In the genomic region with DNA sequence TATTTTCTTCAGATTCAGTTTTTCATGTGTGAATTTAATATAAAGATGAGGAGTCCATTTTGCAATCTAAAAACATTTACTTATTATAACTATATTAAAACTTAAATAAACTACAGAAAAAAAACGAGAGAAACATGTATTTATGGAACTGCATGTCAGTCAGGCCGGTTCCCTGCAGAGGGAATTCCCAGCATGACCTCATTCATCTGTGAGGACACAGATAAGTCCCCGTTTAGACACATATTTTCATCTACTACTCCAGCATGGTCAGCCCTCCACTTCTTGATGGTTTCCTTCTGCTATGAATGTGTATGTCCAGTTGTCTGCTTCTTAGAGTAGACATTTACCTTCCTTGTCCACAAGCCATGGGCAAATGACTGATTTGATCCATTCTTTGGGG, we compare ENCODE assay signal across 19 cellular contexts.
A peak's percentile ranks its signal among the peaks of the same experiment; 100 is the strongest.
DNase-seq lines count a peak whose midpoint lies in the region; ATAC-seq and TF ChIP-seq lines count a peak whose summit lies in the region.
"Had no signal": no experiment of that assay in that cellular context is flagged by ENCODE, and none has a peak within 500 bp of the region (broad histone marks: within the 10 kb centered on the region; RNA-seq: fewer than 3 reads in every experiment).

No MANE protein-coding gene starts in this region.

- no peaks in the 10 kb centered on the region for H3K27me3 Mint-ChIP-seq in WTC11 (ENCODE audit: low read depth)
- H3K27me3 Mint-ChIP-seq: B cell; CD4-positive, CD25-positive, alpha-beta regulatory T cell had no signal

- no peak overlapping the region for H3K9ac ChIP-seq in SK-N-SH
- H3K9ac ChIP-seq: GM23248 had no signal

- no peaks in the 10 kb centered on the region for H3K9me3 ChIP-seq in SK-N-SH
- no peaks in the 10 kb centered on the region for H3K9me3 ChIP-seq in tibial nerve

- DNase-seq in SK-N-SH (no peak), WTC11 (ENCODE audit: low spot score) (no peak), fibroblast of pulmonary artery (ENCODE audit: low read depth) (peak; percentile 31), DMS 273 (lab: John Stamatoyannopoulos, UW; ENCODE audit: unreplicated experiment) (no peak), tibial nerve (ENCODE audit: low spot score in 2 of 2) (no peak)
- DNase-seq in stimulated activated CD4-positive, alpha-beta T cell treated with anti-CD3 and anti-CD28 coated beads, Interleukin-4, amount 100 ng/mL, for 24 hours = no peak
- DNase-seq in activated CD4-positive, alpha-beta T cell treated with anti-CD3 and anti-CD28 coated beads, Interleukin-2, amount 50 U/mL, for 4 hours = no peak
- DNase-seq: 8988T; CD4-positive, CD25-positive, alpha-beta regulatory T cell; GM23248; HCEC 1CT; KBM-7; NCI-H1105 treated with DMSO at 0.1 percent for 48 hours; NCI-H1694 treated with DMSO at 0.1 percent for 48 hours; NCI-H510A; NCI-H748 treated with DMSO at 0.1 percent for 48 hours; SHP77 treated with DMSO at 0.1 percent for 48 hours had no signal

- no peaks in the 10 kb centered on the region for H3K9me3 Mint-ChIP-seq in WTC11

- no peaks in the 10 kb centered on the region for H3K4me1 ChIP-seq in SK-N-SH (ENCODE audit: control insufficient read depth in 1 of 2, insufficient read depth in 2 of 2, low read depth in 1 of 2, low read length in 1 of 2)
- H3K4me1 ChIP-seq in tibial nerve = no peaks in the 10 kb centered on the region

- no peak overlapping the region for H3K4me2 ChIP-seq in SK-N-SH

- TF ChIP-seq EP300 in SK-N-SH (IDR thresholded peaks at IDR 0.05; ENCODE audit: borderline replicate concordance in 1 of 2, low read depth in 1 of 2, low read length in 1 of 2) (no peak), tibial nerve (IDR thresholded peaks at IDR 0.05) (no peak)

- TF ChIP-seq RAD21 in SK-N-SH (IDR thresholded peaks at IDR 0.05; ENCODE audit: low read length) = no peak

- no peaks in the 10 kb centered on the region for H3K36me3 Mint-ChIP-seq in WTC11
- H3K36me3 Mint-ChIP-seq: CD4-positive, CD25-positive, alpha-beta regulatory T cell had no signal

- H3K36me3 ChIP-seq in SK-N-SH (replicated peaks in 1 of 2; ENCODE audit: control insufficient read depth in 1 of 2, insufficient read depth in 2 of 2, low read length in 1 of 2) (no peaks in the 10 kb centered on the region), tibial nerve (no peaks in the 10 kb centered on the region)

- no peak for ATAC-seq in SK-N-SH treated with all-trans-retinoic acid at 6 μM for 48 hours
- no peak for ATAC-seq in WTC11

- H3K4me1 Mint-ChIP-seq in WTC11 = peaks cover 2% of the 10 kb centered on the region; the same call in 1 of the 2 replicates
- H3K4me1 Mint-ChIP-seq: B cell had no signal

- no peaks in the 10 kb centered on the region for H4K20me1 ChIP-seq in SK-N-SH (ENCODE audit: insufficient read depth)

- no peaks in the 10 kb centered on the region for H3F3A ChIP-seq in SK-N-SH (replicated peaks; ENCODE audit: insufficient read depth)

- no peaks in the 10 kb centered on the region for H3K79me2 ChIP-seq in SK-N-SH (ENCODE audit: insufficient read depth)

- POLR2A ChIA-PET in SK-N-SH (lab: Yijun Ruan, JAX) (no interaction called here), WTC11 (lab: Charles Lee) (no interaction called here)

- 59% methylated on average over 3 of the region's 3 CpGs for WGBS in SK-N-SH (ENCODE audit: low lambda C conversion rate)
- 67 to 76% methylated on average over 3 of the region's 3 CpGs for WGBS in tibial nerve, 2 donors

- TF ChIP-seq POLR2A in tibial nerve (IDR thresholded peaks at IDR 0.05) = no peak

- 0 out of 2 replicates have a peak overlapping the region, but pooled peaks have one; percentile 46 for H3K27ac Mint-ChIP-seq in WTC11
- H3K27ac Mint-ChIP-seq: B cell; CD4-positive, CD25-positive, alpha-beta regulatory T cell had no signal

- H3K27me3 ChIP-seq in SK-N-SH (ENCODE audit: insufficient read depth) (no peaks in the 10 kb centered on the region), tibial nerve (no peaks in the 10 kb centered on the region)

- H3K4me3 ChIP-seq in SK-N-SH (ENCODE audit: low read depth in 2 of 2, low read length in 1 of 2) = no peak overlapping the region
- H3K4me3 ChIP-seq in fibroblast of pulmonary artery (replicated peaks; ENCODE audit: low read depth, low read length) = no peak overlapping the region
- H3K4me3 ChIP-seq in tibial nerve = no peak overlapping the region
- H3K4me3 ChIP-seq: GM23248 had no signal

- H3K4me3 Mint-ChIP-seq in WTC11 = no peak overlapping the region
- H3K4me3 Mint-ChIP-seq: B cell; CD4-positive, CD25-positive, alpha-beta regulatory T cell had no signal

- H3K9me2 ChIP-seq in SK-N-SH = no peaks in the 10 kb centered on the region; the same call in 1 of the 2 replicates

- H3K27ac ChIP-seq in SK-N-SH (ENCODE audit: low read depth in 2 of 2, low read length in 1 of 2) (no peak overlapping the region), tibial nerve (no peak overlapping the region)
- H3K27ac ChIP-seq: GM23248 had no signal

- no peak for TF ChIP-seq CTCF in SK-N-SH (IDR thresholded peaks at IDR 0.05)
- no peak for TF ChIP-seq CTCF in WTC11 (IDR thresholded peaks at IDR 0.05)
- no peak for TF ChIP-seq CTCF in fibroblast of pulmonary artery (IDR thresholded peaks at IDR 0.05; ENCODE audit: low read length, missing control alignments)
- no peak for TF ChIP-seq CTCF in tibial nerve (IDR thresholded peaks at IDR 0.05)

- H2AFZ ChIP-seq in SK-N-SH (ENCODE audit: low read depth) = 0 out of 2 replicates have a peak overlapping the region, but pooled peaks have one; percentile 21
- H2AFZ ChIP-seq: GM23248 had no signal

- CTCF ChIA-PET in SK-N-SH (lab: Yijun Ruan, JAX) (interaction anchor here (0.6 kb wide), 1 partner anchor 11 kb away, joined by 3 read pairs; no protein-coding TSS in a partner anchor), WTC11 (lab: Charles Lee) (no interaction called here)

TF ChIP-seq in SK-N-SH, 30 proteins besides CTCF, POLR2A, EP300 and RAD21 (continues in another document):
- TF ChIP-seq RXRA (IDR thresholded peaks at IDR 0.05; ENCODE audit: borderline replicate concordance, low read depth) (no peak), TAF1 (IDR thresholded peaks at IDR 0.05; ENCODE audit: borderline replicate concordance, low read depth, low read length) (no peak), TCF12 (IDR thresholded peaks at IDR 0.05) (no peak), ELF1 (IDR thresholded peaks at IDR 0.05) (no peak), JUND (IDR thresholded peaks at IDR 0.05) (no peak), RFX5 (IDR thresholded peaks at IDR 0.05; ENCODE audit: low read length) (no peak), YY1 (IDR thresholded peaks at IDR 0.05; ENCODE audit: low read depth) (no peak), SMC3 (IDR thresholded peaks at IDR 0.05; ENCODE audit: low read depth, low read length) (no peak), EZH2phosphoT487 (IDR thresholded peaks at IDR 0.05; ENCODE audit: borderline replicate concordance, low read depth) (no peak)
- TF ChIP-seq, protein P1, sequence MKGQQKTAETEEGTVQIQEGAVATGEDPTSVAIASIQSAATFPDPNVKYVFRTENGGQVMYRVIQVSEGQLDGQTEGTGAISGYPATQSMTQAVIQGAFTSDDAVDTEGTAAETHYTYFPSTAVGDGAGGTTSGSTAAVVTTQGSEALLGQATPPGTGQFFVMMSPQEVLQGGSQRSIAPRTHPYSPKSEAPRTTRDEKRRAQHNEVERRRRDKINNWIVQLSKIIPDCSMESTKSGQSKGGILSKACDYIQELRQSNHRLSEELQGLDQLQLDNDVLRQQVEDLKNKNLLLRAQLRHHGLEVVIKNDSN (IDR thresholded peaks at IDR 0.05; ENCODE audit: borderline replicate concordance, low read depth) = no peak

TF ChIP-seq in SK-N-SH treated with all-trans-retinoic acid at 6 μM for 48 hours, 23 proteins besides CTCF, POLR2A, EP300 and RAD21:
- no peak for TF ChIP-seq ZFP3 (CRISPR knock-in tag; IDR thresholded peaks at IDR 0.05)
- TF ChIP-seq, protein P2, sequence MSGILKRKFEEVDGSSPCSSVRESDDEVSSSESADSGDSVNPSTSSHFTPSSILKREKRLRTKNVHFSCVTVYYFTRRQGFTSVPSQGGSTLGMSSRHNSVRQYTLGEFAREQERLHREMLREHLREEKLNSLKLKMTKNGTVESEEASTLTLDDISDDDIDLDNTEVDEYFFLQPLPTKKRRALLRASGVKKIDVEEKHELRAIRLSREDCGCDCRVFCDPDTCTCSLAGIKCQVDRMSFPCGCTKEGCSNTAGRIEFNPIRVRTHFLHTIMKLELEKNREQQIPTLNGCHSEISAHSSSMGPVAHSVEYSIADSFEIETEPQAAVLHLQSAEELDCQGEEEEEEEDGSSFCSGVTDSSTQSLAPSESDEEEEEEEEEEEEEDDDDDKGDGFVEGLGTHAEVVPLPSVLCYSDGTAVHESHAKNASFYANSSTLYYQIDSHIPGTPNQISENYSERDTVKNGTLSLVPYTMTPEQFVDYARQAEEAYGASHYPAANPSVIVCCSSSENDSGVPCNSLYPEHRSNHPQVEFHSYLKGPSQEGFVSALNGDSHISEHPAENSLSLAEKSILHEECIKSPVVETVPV (CRISPR knock-in tag; IDR thresholded peaks at IDR 0.05) = no peak

TF ChIP-seq in WTC11, 78 proteins besides CTCF, POLR2A, EP300 and RAD21 (continues in another document):
- no peak for TF ChIP-seq RELA (CRISPR knock-in tag; IDR thresholded peaks at IDR 0.05; ENCODE audit: borderline replicate concordance)
- TF ChIP-seq, protein P3, sequence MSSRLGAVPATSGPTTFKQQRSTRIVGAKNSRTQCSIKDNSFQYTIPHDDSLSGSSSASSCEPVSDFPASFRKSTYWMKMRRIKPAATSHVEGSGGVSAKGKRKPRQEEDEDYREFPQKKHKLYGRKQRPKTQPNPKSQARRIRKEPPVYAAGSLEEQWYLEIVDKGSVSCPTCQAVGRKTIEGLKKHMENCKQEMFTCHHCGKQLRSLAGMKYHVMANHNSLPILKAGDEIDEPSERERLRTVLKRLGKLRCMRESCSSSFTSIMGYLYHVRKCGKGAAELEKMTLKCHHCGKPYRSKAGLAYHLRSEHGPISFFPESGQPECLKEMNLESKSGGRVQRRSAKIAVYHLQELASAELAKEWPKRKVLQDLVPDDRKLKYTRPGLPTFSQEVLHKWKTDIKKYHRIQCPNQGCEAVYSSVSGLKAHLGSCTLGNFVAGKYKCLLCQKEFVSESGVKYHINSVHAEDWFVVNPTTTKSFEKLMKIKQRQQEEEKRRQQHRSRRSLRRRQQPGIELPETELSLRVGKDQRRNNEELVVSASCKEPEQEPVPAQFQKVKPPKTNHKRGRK (CRISPR knock-in tag; IDR thresholded peaks at IDR 0.05; ENCODE audit: borderline replicate concordance) = no peak
- no peak for TF ChIP-seq SOX15 (CRISPR knock-in tag; IDR thresholded peaks at IDR 0.05)
- no peak for TF ChIP-seq TP53 (CRISPR knock-in tag; IDR thresholded peaks at IDR 0.05)
- TF ChIP-seq, protein P4, sequence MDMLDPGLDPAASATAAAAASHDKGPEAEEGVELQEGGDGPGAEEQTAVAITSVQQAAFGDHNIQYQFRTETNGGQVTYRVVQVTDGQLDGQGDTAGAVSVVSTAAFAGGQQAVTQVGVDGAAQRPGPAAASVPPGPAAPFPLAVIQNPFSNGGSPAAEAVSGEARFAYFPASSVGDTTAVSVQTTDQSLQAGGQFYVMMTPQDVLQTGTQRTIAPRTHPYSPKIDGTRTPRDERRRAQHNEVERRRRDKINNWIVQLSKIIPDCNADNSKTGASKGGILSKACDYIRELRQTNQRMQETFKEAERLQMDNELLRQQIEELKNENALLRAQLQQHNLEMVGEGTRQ (CRISPR knock-in tag; IDR thresholded peaks at IDR 0.05) = no peak
- TF ChIP-seq HMGA2 (CRISPR knock-in tag; IDR thresholded peaks at IDR 0.05) = no peak
